In genomic region chr14:21978184-21978998, GRCh38 we compare ENCODE assay signal across 8 cellular contexts.
A peak's percentile ranks its signal among the peaks of the same experiment; 100 is the strongest.
DNase-seq lines count a peak whose midpoint lies in the region; ATAC-seq, FAIRE-seq and TF ChIP-seq lines count a peak whose summit lies in the region.

No MANE protein-coding gene starts in this region.

- no peak overlapping the region for H3K4me3 ChIP-seq in AG09309 (ENCODE audit: control insufficient read depth, low read depth, low read length)
- H3K4me3 ChIP-seq in neural progenitor cell: no peak overlapping the region

- no peaks in the 10 kb centered on the region for H3K36me3 ChIP-seq in neural progenitor cell

- POLR2A ChIA-PET in activated CD8-positive, alpha-beta T cell treated with anti-CD3 and anti-CD28 coated beads, Interleukin-2, amount 10 ng/mL, durations not matched to agents 7 days and 5 days (lab: Charles Lee): interaction anchor here (0.6 to 2.0 kb wide), 12 partner anchors 19 to 592 kb away, joined by 3 to 12 read pairs (median 4); no protein-coding TSS in a partner anchor

- H3K9me3 Mint-ChIP-seq in activated CD8-positive, alpha-beta T cell treated with anti-CD3 and anti-CD28 coated beads, Interleukin-2, amount 10 ng/mL, durations not matched to agents 7 days and 5 days (ENCODE audit: insufficient read depth): no peaks in the 10 kb centered on the region
- no peaks in the 10 kb centered on the region for H3K9me3 Mint-ChIP-seq in neural progenitor cell

- H3K4me1 Mint-ChIP-seq in activated CD8-positive, alpha-beta T cell treated with anti-CD3 and anti-CD28 coated beads, Interleukin-2, amount 10 ng/mL, durations not matched to agents 7 days and 5 days (ENCODE audit: low read depth): peaks cover 23% of the 10 kb centered on the region
- no peaks in the 10 kb centered on the region for H3K4me1 Mint-ChIP-seq in neural progenitor cell

- CTCF ChIA-PET in activated CD8-positive, alpha-beta T cell treated with anti-CD3 and anti-CD28 coated beads, Interleukin-2, amount 10 ng/mL, durations not matched to agents 7 days and 5 days (lab: Charles Lee): interaction anchor here (0.6 to 7.4 kb wide), 62 partner anchors 8 to 951 kb away, joined by 3 to 169 read pairs (median 4); partner anchors contain the start of gene PRMT5

- H3K79me2 ChIP-seq in neural progenitor cell (ENCODE audit: low read depth): no peaks in the 10 kb centered on the region

- peaks cover 27% of the 10 kb centered on the region for H3K27me3 Mint-ChIP-seq in activated CD8-positive, alpha-beta T cell treated with anti-CD3 and anti-CD28 coated beads, Interleukin-2, amount 10 ng/mL, durations not matched to agents 7 days and 5 days (ENCODE audit: low read depth)
- H3K27me3 Mint-ChIP-seq in neural progenitor cell (ENCODE audit: insufficient read depth, low read depth): no peaks in the 10 kb centered on the region

- H3K9me3 ChIP-seq in neural progenitor cell (ENCODE audit: low read depth): no peaks in the 10 kb centered on the region

- peak; percentile 87 for FAIRE-seq in GM12892 (lab: Jason Lieb, UNC)

- DNase-seq in AG09309 (ENCODE audit: low read depth) (no peak), GM12892 (ENCODE audit: insufficient read length) (no peak), NCI-H1105 (lab: John Stamatoyannopoulos, UW) (peak; percentile 14), neural progenitor cell (ENCODE audit: low spot score) (peak; percentile 75)
- peak; percentile 77 for DNase-seq in activated CD8-positive, alpha-beta T cell treated with anti-CD3 and anti-CD28 coated beads, Interleukin-2, amount 10 ng/mL, durations not matched to agents 7 days and 5 days

- H3F3A ChIP-seq in neural progenitor cell (ENCODE audit: low read depth): no peaks in the 10 kb centered on the region

- peak overlapping the region; percentile 3 for H2AFZ ChIP-seq in neural progenitor cell (replicated peaks)

- no peak for TF ChIP-seq POLR2A in GM12892 (IDR thresholded peaks at IDR 0.05; ENCODE audit: low read depth, low read length)

- peak; percentile 84 for ATAC-seq in activated CD8-positive, alpha-beta T cell treated with anti-CD3 and anti-CD28 coated beads, Interleukin-2, amount 10 ng/mL, durations not matched to agents 7 days and 5 days
- peak; percentile 25 for ATAC-seq in esophagus mucosa
- ATAC-seq in HG03565 (IDR thresholded peaks at IDR 0.05; ENCODE audit: unreplicated experiment): no peak
- no peak for ATAC-seq in GM21619 (IDR thresholded peaks at IDR 0.05; ENCODE audit: unreplicated experiment)

- H4K20me1 ChIP-seq in neural progenitor cell (ENCODE audit: low read depth): no peaks in the 10 kb centered on the region

- peaks cover 41% of the 10 kb centered on the region for H3K27me3 ChIP-seq in neural progenitor cell

- no peak overlapping the region for H3K9ac ChIP-seq in neural progenitor cell

- no peak overlapping the region for H3K4me2 ChIP-seq in neural progenitor cell

- H3K4me1 ChIP-seq in neural progenitor cell: no peaks in the 10 kb centered on the region

- H3K27ac Mint-ChIP-seq in activated CD8-positive, alpha-beta T cell treated with anti-CD3 and anti-CD28 coated beads, Interleukin-2, amount 10 ng/mL, durations not matched to agents 7 days and 5 days: peak overlapping the region; percentile 53
- H3K27ac Mint-ChIP-seq in neural progenitor cell: no peak overlapping the region

- no peak overlapping the region for H3K27ac ChIP-seq in neural progenitor cell

- no peaks in the 10 kb centered on the region for H3K36me3 Mint-ChIP-seq in activated CD8-positive, alpha-beta T cell treated with anti-CD3 and anti-CD28 coated beads, Interleukin-2, amount 10 ng/mL, durations not matched to agents 7 days and 5 days (ENCODE audit: low read depth)
- no peaks in the 10 kb centered on the region for H3K36me3 Mint-ChIP-seq in neural progenitor cell

- TF ChIP-seq CTCF in AG09309 (IDR thresholded peaks at IDR 0.05; ENCODE audit: control insufficient read depth, insufficient read depth, low read depth, low read length, missing control alignments) (peak; percentile 28), neural progenitor cell (IDR thresholded peaks at IDR 0.05) (peak; percentile 91)

- H3K4me3 Mint-ChIP-seq in activated CD8-positive, alpha-beta T cell treated with anti-CD3 and anti-CD28 coated beads, Interleukin-2, amount 10 ng/mL, durations not matched to agents 7 days and 5 days: peak overlapping the region; percentile 69
- no peak overlapping the region for H3K4me3 Mint-ChIP-seq in neural progenitor cell

Comparison
In these comparisons a context has a peak if more than half of its experiments do, and no peak if none do; other contexts are left out.
1. DNase-seq: peak in NCI-H1105 (single experiment), activated CD8-positive, alpha-beta T cell treated with anti-CD3 and anti-CD28 coated beads, Interleukin-2, amount 10 ng/mL, durations not matched to agents 7 days and 5 days (single experiment) and neural progenitor cell (single experiment); none in AG09309 (single experiment) and GM12892 (single experiment).
2. ATAC-seq: peak in activated CD8-positive, alpha-beta T cell treated with anti-CD3 and anti-CD28 coated beads, Interleukin-2, amount 10 ng/mL, durations not matched to agents 7 days and 5 days (single experiment) and esophagus mucosa (single experiment); none in HG03565 (single experiment) and GM21619 (single experiment).